Comparison of ENCODE assay signal across 8 cellular contexts in genomic region chr2:149587220-149587949, GRCh38. TPM values are rescaled to one million over a fixed set of nuclear protein-coding genes. Genes with fewer than 3 reads are reported as not detected.
DNase-seq lines count a peak whose midpoint lies in the region; ATAC-seq, FAIRE-seq and TF ChIP-seq lines count a peak whose summit lies in the region.

Gene MMADHC, minus strand, starts transcription at chr2:149587775. Its CDS starts 678 bp downstream, at chr2:149587097.

- DNase-seq in AG04449 (ENCODE audit: low read depth, low spot score) (peak; percentile 73), NCI-H2227 treated with DMSO at 0.1 percent for 48 hours (lab: John Stamatoyannopoulos, UW) (peak; percentile 99), bronchial epithelial cell (ENCODE audit: low read depth) (peak; percentile 90), iPS-NIHi7 (ENCODE audit: extremely low spot score) (peak; percentile 95), smooth muscle cell of the brain vasculature (ENCODE audit: low read depth, low spot score) (peak; percentile 90)

- POLR2A ChIA-PET in AG04449 (lab: Yijun Ruan, JAX), result interaction anchor here (0.7 to 1.2 kb wide), 3 partner anchors 61 to 889 kb away, joined by 3 to 4 read pairs (median 3); no protein-coding TSS in a partner anchor

- peak within 1 kb of the TSS; percentile 75 for H3K4me3 ChIP-seq in AG04449 (ENCODE audit: low read depth, low read length)
- H3K4me3 ChIP-seq in WI38 (ENCODE audit: low read depth, low read length), result peak within 1 kb of the TSS; percentile 81
- peak within 1 kb of the TSS; percentile 81 for H3K4me3 ChIP-seq in bronchial epithelial cell (ENCODE audit: low read depth, low read length)

- TF ChIP-seq CTCF in AG04449 (IDR thresholded peaks at IDR 0.05; ENCODE audit: insufficient read depth, low read length, missing control alignments), result no peak
- no peak for TF ChIP-seq CTCF in WI38 (IDR thresholded peaks at IDR 0.05; ENCODE audit: low read depth, low read length)
- no peak for TF ChIP-seq CTCF in bronchial epithelial cell (IDR thresholded peaks at IDR 0.05; ENCODE audit: insufficient read depth, low read length, severe bottlenecking)

- CTCF ChIA-PET in AG04449 (lab: Yijun Ruan, JAX), result interaction anchor here (0.9 to 3.1 kb wide), 9 partner anchors 8 to 1653 kb away, joined by 3 to 13 read pairs (median 5); no protein-coding TSS in a partner anchor

- H3K36me3 ChIP-seq in bronchial epithelial cell (ENCODE audit: control insufficient read depth, insufficient read depth, low read length), result no peaks in the 10 kb centered on the region

- no peak for FAIRE-seq in bronchial epithelial cell (lab: Jason Lieb, UNC)

- ATAC-seq in GM18907 (IDR thresholded peaks at IDR 0.05; ENCODE audit: unreplicated experiment) (peak; percentile 99), HG03159 (IDR thresholded peaks at IDR 0.05; ENCODE audit: unreplicated experiment) (peak; percentile 98)

- no peaks in the 10 kb centered on the region for H3K27me3 ChIP-seq in bronchial epithelial cell (ENCODE audit: control insufficient read depth, insufficient read depth, low read length)

RNA-seq across cellular contexts. Expression of gene MMADHC, which starts in this region (rescaled TPM):
- total RNA-seq in bronchial epithelial cell, result 155 and 195 TPM in 2 replicates

Comparison
In these comparisons a context has a peak if more than half of its experiments do, and no peak if none do; other contexts are left out.
1. Peak in every context shown above with its lines: DNase-seq, ATAC-seq and H3K4me3 ChIP-seq.